Comparison of ENCODE assay signal across 6 cellular contexts in the genomic region with DNA sequence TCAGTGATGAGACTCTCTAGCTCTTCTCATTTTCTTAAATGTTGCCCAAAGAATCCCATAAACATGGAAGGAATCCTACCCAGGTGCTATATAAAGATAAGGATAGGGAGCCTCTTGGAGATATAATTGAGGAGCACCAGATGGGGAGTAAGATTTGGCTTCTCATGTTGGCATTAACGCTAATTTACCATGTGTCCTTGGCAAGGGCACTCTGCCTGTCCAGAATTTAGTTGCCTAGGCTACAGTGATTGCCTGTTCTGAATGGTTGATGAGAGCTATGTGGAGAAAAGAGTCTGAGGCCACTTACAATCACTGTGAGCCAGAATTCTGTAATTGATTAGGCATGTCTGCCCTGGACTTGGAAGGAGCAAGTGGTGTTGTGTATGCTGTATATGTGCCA.
"Had no signal": no experiment of that assay in that cellular context is flagged by ENCODE, and none has a peak within 500 bp of the region (broad histone marks: within the 10 kb centered on the region; RNA-seq: fewer than 3 reads in every experiment).

No MANE protein-coding gene starts in this region.

- H3K4me3 ChIP-seq: GM23248 had no signal

- H3K27ac ChIP-seq: GM23248, HL-60 had no signal

- ATAC-seq: HepG2 had no signal

- DNase-seq: GM23248, GOT3, H9, HCEC 1CT had no signal
